In genomic region chr3:113906568-113907140, GRCh38 we compare ENCODE assay signal across 20 cellular contexts. TPM values are rescaled to one million over a fixed set of nuclear protein-coding genes. Genes with fewer than 3 reads are reported as not detected.
DNase-seq lines count a peak whose midpoint lies in the region; ATAC-seq, FAIRE-seq and TF ChIP-seq lines count a peak whose summit lies in the region.
"Had no signal": no experiment of that assay in that cellular context is flagged by ENCODE, and none has a peak within 500 bp of the region (broad histone marks: within the 10 kb centered on the region; RNA-seq: fewer than 3 reads in every experiment).

No MANE protein-coding gene starts in this region.

- no TSS peak for BruUV-seq in HepG2 (replicated peaks; lab: Mats Ljungman, UMichigan)

- DNase-seq in HepG2 (ENCODE audit: low spot score) (no peak), right lobe of liver (no peak), colonic mucosa (no peak), left colon (no peak), 8988T (no peak), GM13977 (ENCODE audit: low spot score) (no peak), cerebellum (ENCODE audit: low spot score) (no peak)
- DNase-seq: ACHN; CD4-positive, CD25-positive, alpha-beta regulatory T cell; DMS79; HCEC 1CT; HFFc6 had no signal

- H3K36me3 ChIP-seq in HepG2 (replicated peaks in 1 of 2; ENCODE audit: control insufficient read depth in 1 of 2, insufficient read depth in 2 of 2, low read length in 2 of 2) (no peaks in the 10 kb centered on the region), right lobe of liver (peaks cover 0 to 4% (median 0%) of the 10 kb centered on the region in 4 donors), colonic mucosa (no peaks in the 10 kb centered on the region)
- H3K36me3 ChIP-seq: BLaER1 treated with 17β-estradiol and CSF1 and Interleukin-3, amounts not matched to agents 10 nM and 100 nM had no signal

- TF ChIP-seq CTCF in HepG2 (CRISPR knock-in tag; IDR thresholded peaks at IDR 0.05) (no peak), right lobe of liver (IDR thresholded peaks at IDR 0.05) (no peak), colonic mucosa (IDR thresholded peaks at IDR 0.05) (no peak), GM13977 (IDR thresholded peaks at IDR 0.05; ENCODE audit: extremely low read depth, insufficient read depth, missing control alignments) (no peak)

- no peak overlapping the region for H2AFZ ChIP-seq in HepG2 (ENCODE audit: low read length)

- intact Hi-C loops in HepG2 (cut with micrococcal nuclease; ENCODE audit: unreplicated experiment) (no loop called here), right lobe of liver (cut with DNase I) (no loop called here), colonic mucosa (cut with DNase I) (no loop called here), left colon (cut with DNase I, micrococcal nuclease) (no loop called here)

- POLR2A ChIA-PET in HepG2 (lab: Yijun Ruan, JAX), result no interaction called here

- H3K27ac ChIP-seq in HepG2 (ENCODE audit: extremely low read length, insufficient read depth, low read length), result no peak overlapping the region
- no peak overlapping the region for H3K27ac ChIP-seq in right lobe of liver
- peak overlapping the region; percentile 20 for H3K27ac ChIP-seq in colonic mucosa
- H3K27ac ChIP-seq: 22Rv1; BLaER1 treated with 17β-estradiol and CSF1 and Interleukin-3, amounts not matched to agents 10 nM and 100 nM had no signal

- TF ChIP-seq POLR2A in HepG2 (IDR thresholded peaks at IDR 0.05; ENCODE audit: insufficient read depth in 1 of 2, low read depth in 2 of 2, low read length in 2 of 2) (no peak), right lobe of liver (IDR thresholded peaks at IDR 0.05) (no peak)

- TF ChIP-seq EP300 in HepG2 (IDR thresholded peaks at IDR 0.05; ENCODE audit: low read depth in 2 of 2, low read length in 2 of 2) (no peak), HepG2 (CRISPR knock-in tag; IDR thresholded peaks at IDR 0.05; ENCODE audit: borderline replicate concordance) (no peak)

- in situ Hi-C loops in HepG2 (cut with HindIII; ENCODE audit: extremely low pct_ligation_motif_present, low pct_unique_long_range_greater_than_20kb), result no loop called here
- in situ Hi-C loops in GM13977 (cut with MboI; ENCODE audit: low pct_unique_long_range_greater_than_20kb, low sequenced_read_pairs, unreplicated experiment), result no loop called here

- no peak for TF ChIP-seq RAD21 in HepG2 (CRISPR knock-in tag; IDR thresholded peaks at IDR 0.05)

- CTCF ChIA-PET in HepG2 (lab: Yijun Ruan, JAX; ENCODE audit: low intra/inter-chr PET ratio, low total read pairs), result no interaction called here

- no peaks in the 10 kb centered on the region for H3K9me3 ChIP-seq in HepG2 (ENCODE audit: low read length)
- no peaks in the 10 kb centered on the region for H3K9me3 ChIP-seq in right lobe of liver
- no peaks in the 10 kb centered on the region for H3K9me3 ChIP-seq in colonic mucosa

- H3K4me1 ChIP-seq in HepG2 (ENCODE audit: insufficient read depth, low read length) (no peaks in the 10 kb centered on the region), right lobe of liver (no peaks in the 10 kb centered on the region), colonic mucosa (no peaks in the 10 kb centered on the region)
- H3K4me1 ChIP-seq: BLaER1 treated with 17β-estradiol and CSF1 and Interleukin-3, amounts not matched to agents 10 nM and 100 nM had no signal

- 11% methylated on average over 4 of the region's 4 CpGs for WGBS in HepG2 (ENCODE audit: low lambda C conversion rate)
- WGBS in right lobe of liver (ENCODE audit: insufficient coverage, low coverage, low lambda C conversion rate, missing lambda C conversion rate), result 91% methylated on average over 4 of the region's 4 CpGs

- H3K4me2 ChIP-seq in HepG2 (ENCODE audit: low read depth, low read length), result no peak overlapping the region
- H3K4me2 ChIP-seq: BLaER1 treated with 17β-estradiol and CSF1 and Interleukin-3, amounts not matched to agents 10 nM and 100 nM had no signal

- ATAC-seq in HepG2 (no peak), right lobe of liver (no peak), left colon (peak; percentile 97), GM21529 (IDR thresholded peaks at IDR 0.05; ENCODE audit: unreplicated experiment) (no peak)
- ATAC-seq: GM12878, K562 had no signal

- no peak overlapping the region for H3K9ac ChIP-seq in HepG2 (ENCODE audit: insufficient read depth, low read depth, low read length)
- H3K9ac ChIP-seq in colonic mucosa (ENCODE audit: low read depth in 2 of 2, low read length in 2 of 2), result no peak overlapping the region
- H3K9ac ChIP-seq: BLaER1 treated with 17β-estradiol and CSF1 and Interleukin-3, amounts not matched to agents 10 nM and 100 nM had no signal

- H3K79me2 ChIP-seq in HepG2 (ENCODE audit: insufficient read depth, low read length), result no peaks in the 10 kb centered on the region

- H3K27me3 ChIP-seq in HepG2 (ENCODE audit: control insufficient read depth in 1 of 2, insufficient read depth in 2 of 2, low read length in 2 of 2) (0 out of 5 replicates have a peak, but pooled peaks cover 0 to 8% of the 10 kb centered on the region in 2 experiments), right lobe of liver (no peaks in the 10 kb centered on the region), colonic mucosa (no peaks in the 10 kb centered on the region)
- H3K27me3 ChIP-seq: BLaER1 treated with 17β-estradiol and CSF1 and Interleukin-3, amounts not matched to agents 10 nM and 100 nM had no signal

- H4K20me1 ChIP-seq in HepG2 (ENCODE audit: insufficient read depth, low read length), result no peaks in the 10 kb centered on the region
- H4K20me1 ChIP-seq: BLaER1 treated with 17β-estradiol and CSF1 and Interleukin-3, amounts not matched to agents 10 nM and 100 nM had no signal

- no peak for FAIRE-seq in HepG2 (lab: Jason Lieb, UNC)
- FAIRE-seq: GM12878, GM19239, H1, HTR-8/SVneo, K562 had no signal

- H3K4me3 ChIP-seq in HepG2 (replicated peaks in 1 of 3; ENCODE audit: insufficient read depth in 1 of 3, low read depth in 2 of 3, low read length in 3 of 3) (no peak overlapping the region), right lobe of liver (no peak overlapping the region), colonic mucosa (no peak overlapping the region)
- H3K4me3 ChIP-seq: BLaER1 treated with 17β-estradiol and CSF1 and Interleukin-3, amounts not matched to agents 10 nM and 100 nM; GM12878; K562 had no signal

TF ChIP-seq in HepG2, 621 proteins besides CTCF, POLR2A, EP300 and RAD21:
- TF ChIP-seq CREB1 (IDR thresholded peaks at IDR 0.05) (peak; percentile 15; the same call in 1 of the 2 replicates), CREB1 (CRISPR knock-in tag; IDR thresholded peaks at IDR 0.05) (no peak), KLF6 (CRISPR knock-in tag; IDR thresholded peaks at IDR 0.05) (no peak)
TF ChIP-seq in HepG2: peak in this region for 1.

RNA-seq across cellular contexts. Expression of gene ZDHHC23, which starts 41.2 kb away (rescaled TPM):
- total RNA-seq in HepG2 (2016; rRNA removed; fragmentation: Illumina TruSeq; extraction: Trizol), result 7.8 and 8.8 TPM in 2 replicates
- total RNA-seq in HepG2 (2016; cell fraction: cytosol; rRNA removed; fragmentation: Illumina TruSeq; extraction: Trizol; ENCODE audit: low read depth), result 0.91 and 1.4 TPM in 2 replicates
- 6.3 and 8.0 TPM in 2 replicates for total RNA-seq in HepG2 (2016; cell fraction: insoluble cytoplasmic fraction; rRNA removed; fragmentation: Illumina TruSeq; extraction: Trizol)
- 4.1 and 4.7 TPM in 2 replicates for total RNA-seq in HepG2 (2016; cell fraction: membrane; rRNA removed; fragmentation: Illumina TruSeq; extraction: Trizol)
- total RNA-seq in HepG2 (2016; cell fraction: nucleus; rRNA removed; fragmentation: Illumina TruSeq; extraction: Trizol), result 13.6 and 13.7 TPM in 2 replicates
- 1.4 and 1.6 TPM in 2 replicates for polyA plus RNA-seq in HepG2 (2011; rRNA removed)
- polyA plus RNA-seq in HepG2 (2011; cell fraction: cytosol; rRNA removed), result 0.72 and 0.83 TPM in 2 replicates
- 2.6 and 3.0 TPM in 2 replicates for polyA plus RNA-seq in HepG2 (2011; cell fraction: nucleus; rRNA removed)
- 0.62 and 0.65 TPM in 2 replicates for polyA plus RNA-seq in HepG2 (2012)
- polyA plus RNA-seq in HepG2 (2016; cell fraction: cytosol; fragmentation: Illumina TruSeq; extraction: Trizol; ENCODE audit: low read depth), result 0.82 and 0.84 TPM in 2 replicates
- polyA plus RNA-seq in HepG2 (2016; cell fraction: insoluble cytoplasmic fraction; fragmentation: Illumina TruSeq; extraction: Trizol; ENCODE audit: low read depth), result 4.4 and 5.0 TPM in 2 replicates
- 2.4 and 2.9 TPM in 2 replicates for polyA plus RNA-seq in HepG2 (2016; cell fraction: membrane; fragmentation: Illumina TruSeq; extraction: Trizol; ENCODE audit: low read depth)
- polyA plus RNA-seq in HepG2 (2016; cell fraction: nucleus; fragmentation: Illumina TruSeq; extraction: Trizol; ENCODE audit: insufficient read depth, low read depth), result 11.1 and 12.6 TPM in 2 replicates
- 2.9 and 22.9 TPM in 2 replicates for polyA minus RNA-seq in HepG2 (2011; rRNA and poly(A)+ RNA removed; ENCODE audit: low replicate concordance)
- 0.79 and 0.88 TPM in 2 replicates for polyA minus RNA-seq in HepG2 (2011; cell fraction: cytosol; rRNA and poly(A)+ RNA removed)
- 3.9 and 6.2 TPM in 2 replicates for polyA minus RNA-seq in HepG2 (2011; cell fraction: nucleus; rRNA and poly(A)+ RNA removed)
- 10 to 100 TPM in 3 of 6 experiments, 1 to 10 TPM in 3; 7.0 to 14.6 (median 9.9) TPM for total RNA-seq in right lobe of liver
- 10 to 100 TPM; 31.3 to 33.2 TPM for total RNA-seq in colonic mucosa
- 10 to 100 TPM; 47.7 to 48.3 TPM for total RNA-seq in left colon
- 10.0 TPM for total RNA-seq in cerebellum
